Comparison of ENCODE assay signal across 17 cellular contexts in the genomic region with DNA sequence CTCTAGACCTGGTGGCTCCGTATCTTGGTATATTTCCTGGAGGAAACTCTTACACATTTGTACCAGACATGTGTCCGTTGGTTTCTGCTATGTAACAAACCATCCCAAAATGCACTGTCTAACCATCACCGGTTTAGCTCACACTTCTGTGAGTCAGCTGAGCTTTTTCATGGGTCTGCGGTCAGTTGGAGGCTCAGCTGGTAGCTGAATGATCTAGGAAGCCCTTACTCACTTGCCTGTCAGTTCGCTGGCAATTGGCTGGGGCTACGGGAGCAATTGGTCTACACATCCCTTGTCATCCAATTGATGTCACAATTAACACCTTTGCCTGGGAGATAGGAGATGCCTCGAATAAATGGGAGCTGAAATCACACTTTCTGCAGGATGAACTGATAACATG. TPM values are rescaled to one million over a fixed set of nuclear protein-coding genes. Genes with fewer than 3 reads are reported as not detected.
DNase-seq lines count a peak whose midpoint lies in the region; ATAC-seq, FAIRE-seq and TF ChIP-seq lines count a peak whose summit lies in the region.
"Had no signal": no experiment of that assay in that cellular context is flagged by ENCODE, and none has a peak within 500 bp of the region (broad histone marks: within the 10 kb centered on the region; RNA-seq: fewer than 3 reads in every experiment).

No MANE protein-coding gene starts in this region.

- H3K4me1 Mint-ChIP-seq in activated CD4-positive, alpha-beta memory T cell treated with anti-CD3 and anti-CD28 coated beads, Interleukin-2, amount 10 ng/mL, durations not matched to agents 7 days and 5 days, result peaks cover 22% of the 10 kb centered on the region

- no peak overlapping the region for H3K4me3 Mint-ChIP-seq in activated CD4-positive, alpha-beta memory T cell treated with anti-CD3 and anti-CD28 coated beads, Interleukin-2, amount 10 ng/mL, durations not matched to agents 7 days and 5 days
- H3K4me3 Mint-ChIP-seq: neural progenitor cell had no signal

- H3K27me3 ChIP-seq in pancreas, result no peaks in the 10 kb centered on the region
- H3K27me3 ChIP-seq: right lobe of liver, upper lobe of left lung had no signal

- H3K36me3 Mint-ChIP-seq in activated CD4-positive, alpha-beta memory T cell treated with anti-CD3 and anti-CD28 coated beads, Interleukin-2, amount 10 ng/mL, durations not matched to agents 7 days and 5 days (ENCODE audit: low read depth), result no peaks in the 10 kb centered on the region
- H3K36me3 Mint-ChIP-seq: neural progenitor cell had no signal

- peaks cover 31% of the 10 kb centered on the region for H3K27me3 Mint-ChIP-seq in activated CD4-positive, alpha-beta memory T cell treated with anti-CD3 and anti-CD28 coated beads, Interleukin-2, amount 10 ng/mL, durations not matched to agents 7 days and 5 days

- no peaks in the 10 kb centered on the region for H3K9me3 Mint-ChIP-seq in activated CD4-positive, alpha-beta memory T cell treated with anti-CD3 and anti-CD28 coated beads, Interleukin-2, amount 10 ng/mL, durations not matched to agents 7 days and 5 days
- H3K9me3 Mint-ChIP-seq: neural progenitor cell had no signal

- no peaks in the 10 kb centered on the region for H3K36me3 ChIP-seq in pancreas
- H3K36me3 ChIP-seq: BE2C, esophagus squamous epithelium, neural progenitor cell, right lobe of liver, upper lobe of left lung had no signal

- H3K27ac Mint-ChIP-seq in activated CD4-positive, alpha-beta memory T cell treated with anti-CD3 and anti-CD28 coated beads, Interleukin-2, amount 10 ng/mL, durations not matched to agents 7 days and 5 days, result no peak overlapping the region
- H3K27ac Mint-ChIP-seq: neural progenitor cell had no signal

- H3K9me3 ChIP-seq in pancreas, result no peaks in the 10 kb centered on the region
- H3K9me3 ChIP-seq: BE2C, esophagus squamous epithelium, right lobe of liver, upper lobe of left lung had no signal

- DNase-seq in AG10803 (ENCODE audit: low read depth) (peak; percentile 64), LHCN-M2 (ENCODE audit: low read depth) (peak; percentile 57), foreskin fibroblast (peak; percentile 43 to 57), hypothalamus (lab: John Stamatoyannopoulos, UW) (no peak), pancreas (no peak), OCI-M2 (lab: John Stamatoyannopoulos, UW; ENCODE audit: unreplicated experiment) (no peak), GM13976 (ENCODE audit: low spot score) (no peak)
- peak; percentile 28 for DNase-seq in activated CD4-positive, alpha-beta memory T cell treated with anti-CD3 and anti-CD28 coated beads, Interleukin-2, amount 10 ng/mL, durations not matched to agents 7 days and 5 days
- DNase-seq: BE2C; cortex of kidney; esophagus squamous epithelium; Karpas-422; NCI-H2029 treated with DMSO at 0.1 percent for 48 hours; right lobe of liver; stimulated activated CD4-positive, alpha-beta T cell treated with anti-CD3 and anti-CD28 coated beads, Interleukin-4, amount 100 ng/mL, for 1 hour; upper lobe of left lung had no signal

- 54 to 58% methylated on average over 7 of the region's 7 CpGs for WGBS in pancreas, 2 donors

- no peaks in the 10 kb centered on the region for H3K4me1 ChIP-seq in pancreas
- H3K4me1 ChIP-seq: BE2C, esophagus squamous epithelium, neural progenitor cell, right lobe of liver, upper lobe of left lung had no signal

- POLR2A ChIA-PET in activated CD4-positive, alpha-beta memory T cell treated with anti-CD3 and anti-CD28 coated beads, Interleukin-2, amount 10 ng/mL, durations not matched to agents 7 days and 5 days (lab: Charles Lee), result no interaction called here

- intact Hi-C loops in pancreas (cut with DNase I), result no loop called here

- CTCF ChIA-PET in activated CD4-positive, alpha-beta memory T cell treated with anti-CD3 and anti-CD28 coated beads, Interleukin-2, amount 10 ng/mL, durations not matched to agents 7 days and 5 days (lab: Charles Lee), result interaction anchor here (1.0 to 1.7 kb wide), 2 partner anchors 30 to 111 kb away, joined by 3 to 4 read pairs; no protein-coding TSS in a partner anchor

- H3K4me3 ChIP-seq in AG10803 (ENCODE audit: low read length), result no peak overlapping the region
- no peak overlapping the region for H3K4me3 ChIP-seq in foreskin fibroblast (ENCODE audit: low read depth in 1 of 2, low read length in 2 of 2)
- no peak overlapping the region for H3K4me3 ChIP-seq in pancreas
- H3K4me3 ChIP-seq: esophagus squamous epithelium, neural progenitor cell, right lobe of liver, upper lobe of left lung had no signal

- H3K27ac ChIP-seq in pancreas, result no peak overlapping the region
- H3K27ac ChIP-seq: esophagus squamous epithelium, neural progenitor cell, right lobe of liver, upper lobe of left lung had no signal

- TF ChIP-seq CTCF in AG10803 (conservative IDR thresholded peaks at IDR 0.05; ENCODE audit: low read length) (no peak), foreskin fibroblast (IDR thresholded peaks at IDR 0.05; ENCODE audit: low read depth, low read length) (no peak), pancreas (IDR thresholded peaks at IDR 0.05) (no peak), GM13976 (IDR thresholded peaks at IDR 0.05; ENCODE audit: borderline replicate concordance, control extremely low read depth, extremely low read depth, insufficient read depth, missing control alignments) (no peak)

- no peak for FAIRE-seq in pancreas (lab: Jason Lieb, UNC)

- ATAC-seq in pancreas, result no peak
- ATAC-seq: right lobe of liver had no signal

- in situ Hi-C loops in GM13976 (cut with MboI; ENCODE audit: low sequenced_read_pairs, unreplicated experiment), result no loop called here

RNA-seq across cellular contexts. Expression of gene WHRN, which starts 11.6 kb away (rescaled TPM):
- total RNA-seq in LHCN-M2 (2014; rRNA removed), result 0.83 and 1.4 TPM in 2 replicates
- 1.5 TPM for polyA plus RNA-seq in LHCN-M2 (2012)
- total RNA-seq in activated CD4-positive, alpha-beta memory T cell treated with anti-CD3 and anti-CD28 coated beads, Interleukin-2, amount 10 ng/mL, durations not matched to agents 7 days and 5 days, result 1 to 10 TPM; 4.5 to 4.8 TPM
- total RNA-seq in pancreas, result 10 to 100 TPM in 1 of 6 donors, 1 to 10 TPM in 5; 6.7 to 10.2 (median 7.8) TPM
- polyA plus RNA-seq in pancreas, result 10 to 100 TPM; 23.7 to 32.2 TPM

Comparison
In these comparisons a context has a peak if more than half of its experiments do, and no peak if none do; other contexts are left out.
1. DNase-seq: peak in AG10803 (single experiment), LHCN-M2 (single experiment), activated CD4-positive, alpha-beta memory T cell treated with anti-CD3 and anti-CD28 coated beads, Interleukin-2, amount 10 ng/mL, durations not matched to agents 7 days and 5 days (single experiment) and foreskin fibroblast (2 of 2); none in hypothalamus (0 of 51), pancreas (0 of 6), OCI-M2 (single experiment) and GM13976 (single experiment).